ENCODE assay signal across 25 cellular contexts in the genomic region with DNA sequence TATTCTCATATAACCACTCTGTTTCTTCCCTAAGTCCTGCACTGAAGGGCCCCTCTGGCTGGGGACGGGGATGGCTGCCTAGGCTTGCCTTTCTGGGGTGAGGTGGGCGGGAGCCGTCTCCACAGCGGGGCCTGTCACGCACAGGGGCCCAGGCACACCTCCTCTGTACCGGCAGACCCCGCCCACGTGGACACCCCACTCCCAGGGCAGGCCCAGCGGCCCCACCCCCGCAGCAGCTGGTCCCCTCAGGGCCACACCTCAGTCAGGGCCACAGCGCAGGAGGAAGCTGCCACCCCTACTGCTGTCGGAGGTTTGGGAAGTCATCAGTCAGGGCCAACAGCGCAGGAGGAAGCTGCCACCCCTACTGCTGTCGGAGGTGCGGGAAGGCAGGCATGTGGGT.
"Had no signal": no experiment of that assay in that cellular context is flagged by ENCODE, and none has a peak within 500 bp of the region (broad histone marks: within the 10 kb centered on the region; RNA-seq: fewer than 3 reads in every experiment).

No MANE protein-coding gene starts in this region.

- H3K9me3 Mint-ChIP-seq: activated naive CD4-positive, alpha-beta T cell treated with anti-CD3 and anti-CD28 coated beads, Interleukin-2, amount 50 U/mL, for 72 hours; activated naive CD8-positive, alpha-beta T cell treated with anti-CD3 and anti-CD28 coated beads, Interleukin-2, amount 50 U/mL, for 24 hours; activated T-cell treated with anti-CD3 and anti-CD28 coated beads, Interleukin-2, amount 50 U/mL, for 4 hours; T-helper 1 cell treated with Interleukin-12 subunit alpha and Interleukin-12 subunit beta and Interleukin-4 antibody, amounts not matched to agents 30 μg/mL and 1 μg/mL, for 36 hours had no signal

- H3K9me3 ChIP-seq: SJCRH30, SK-N-SH had no signal

- H3K27me3 ChIP-seq: brain microvascular endothelial cell, cardiac muscle cell had no signal

- H3K27ac Mint-ChIP-seq: activated naive CD4-positive, alpha-beta T cell treated with anti-CD3 and anti-CD28 coated beads, Interleukin-2, amount 50 U/mL, for 72 hours; activated naive CD8-positive, alpha-beta T cell treated with anti-CD3 and anti-CD28 coated beads, Interleukin-2, amount 50 U/mL, for 24 hours; T-helper 1 cell treated with Interleukin-12 subunit alpha and Interleukin-12 subunit beta and Interleukin-4 antibody, amounts not matched to agents 30 μg/mL and 1 μg/mL, for 36 hours had no signal

- H3K4me1 ChIP-seq: SJCRH30 had no signal

- H3K4me2 ChIP-seq: SK-N-SH had no signal

- H3K4me1 Mint-ChIP-seq: activated naive CD8-positive, alpha-beta T cell treated with anti-CD3 and anti-CD28 coated beads, Interleukin-2, amount 50 U/mL, for 24 hours had no signal

- H3K4me3 Mint-ChIP-seq: activated naive CD8-positive, alpha-beta T cell treated with anti-CD3 and anti-CD28 coated beads, Interleukin-2, amount 50 U/mL, for 24 hours; activated T-cell treated with anti-CD3 and anti-CD28 coated beads, Interleukin-2, amount 50 U/mL, for 4 hours; T-helper 1 cell treated with Interleukin-12 subunit alpha and Interleukin-12 subunit beta and Interleukin-4 antibody, amounts not matched to agents 30 μg/mL and 1 μg/mL, for 36 hours had no signal

- H3K4me3 ChIP-seq: cardiac muscle cell, SJCRH30 had no signal

- H3K36me3 ChIP-seq: brain microvascular endothelial cell, cardiac muscle cell, SJCRH30 had no signal

- H3K9ac ChIP-seq: SK-N-SH had no signal

- H3K27ac ChIP-seq: brain microvascular endothelial cell, cardiac muscle cell, SJCRH30 had no signal

- DNase-seq: activated CD4-positive, alpha-beta T cell treated with anti-CD3 and anti-CD28 coated beads for 48 hours; activated CD4-positive, alpha-beta T cell treated with anti-CD3 and anti-CD28 coated beads, Interleukin-2, amount 50 U/mL, for 4 hours; activated CD4-positive, CD25-positive, alpha-beta regulatory T cell treated with anti-CD3 and anti-CD28 coated beads, Interleukin-2, amount 50 U/mL, for 72 hours; activated effector memory CD4-positive, alpha-beta T cell treated with anti-CD3 and anti-CD28 coated beads, Interleukin-2, amount 50 U/mL, for 16 hours; activated naive CD4-positive, alpha-beta T cell treated with Interleukin-2 at 50 U/mL for 16 hours; activated naive CD8-positive, alpha-beta T cell treated with anti-CD3 and anti-CD28 coated beads, Interleukin-2, amount 50 U/mL, for 24 hours; activated T-cell treated with anti-CD3 and anti-CD28 coated beads, Interleukin-2, amount 50 U/mL, for 4 hours; amygdala; brain microvascular endothelial cell; cerebellar nuclear complex; NCI-H1092; NCI-H1417; NCI-H1930; NCI-H345; NCI-H510A; NCI-H526 treated with DMSO at 0.1 percent for 48 hours; NCI-H82; Right ventricle myocardium superior; RPMI8226; SJCRH30; SK-N-SH; SW 1271 had no signal

- H3K36me3 Mint-ChIP-seq: activated naive CD4-positive, alpha-beta T cell treated with anti-CD3 and anti-CD28 coated beads, Interleukin-2, amount 50 U/mL, for 72 hours had no signal
